In the genomic region with DNA sequence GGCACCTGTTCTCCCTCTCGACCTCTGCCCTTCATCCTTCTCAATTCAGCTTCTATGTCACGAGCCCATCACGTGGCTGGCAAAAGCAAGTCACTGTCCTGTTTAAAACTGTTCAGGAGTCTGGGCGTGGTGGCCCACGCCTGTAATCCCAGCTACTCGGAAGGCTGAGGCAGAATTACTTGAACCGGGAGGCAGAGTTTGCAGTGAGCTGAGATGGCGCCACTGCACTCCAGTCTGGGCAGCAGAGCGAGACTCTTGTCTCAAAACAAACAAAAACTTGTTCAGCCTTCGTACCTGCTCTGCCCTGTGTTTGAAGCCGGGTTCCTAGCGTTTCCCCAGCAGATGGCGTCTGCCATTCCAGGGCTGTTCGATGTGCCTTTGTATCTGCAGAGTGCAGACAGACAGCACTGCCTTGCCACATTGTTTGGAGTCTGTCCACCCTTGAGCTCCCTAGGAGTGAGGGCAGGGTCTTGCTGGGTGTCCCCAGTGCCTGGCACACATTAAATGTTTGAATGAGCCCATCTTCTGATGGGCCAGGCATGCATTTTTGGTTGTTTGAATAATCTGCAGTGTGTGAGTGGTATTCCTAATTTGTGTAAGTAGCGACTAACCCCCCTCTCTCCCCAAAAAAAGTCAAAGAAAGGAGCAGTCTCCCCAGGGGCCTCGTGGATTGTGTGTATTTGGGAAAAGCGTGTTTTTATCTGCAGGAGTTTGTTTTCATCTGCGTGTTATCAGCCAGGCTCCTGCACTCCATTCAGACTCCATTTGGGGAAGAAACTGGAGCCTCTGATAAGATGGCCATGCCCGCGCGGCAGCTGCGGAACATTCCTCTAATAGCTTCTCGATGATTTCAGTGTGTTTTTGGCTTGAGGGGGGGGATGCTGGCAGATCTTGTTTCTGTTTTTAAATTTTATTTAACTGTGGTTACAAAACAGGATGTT, we compare ENCODE assay signal across 8 cellular contexts.
A peak's percentile ranks its signal among the peaks of the same experiment; 100 is the strongest.
DNase-seq lines count a peak whose midpoint lies in the region; ATAC-seq and TF ChIP-seq lines count a peak whose summit lies in the region.

No MANE protein-coding gene starts in this region.

- no peak overlapping the region for H4K12ac ChIP-seq in trophoblast cell (ENCODE audit: low read depth, low read length)

- H3K79me1 ChIP-seq in trophoblast cell (ENCODE audit: low read length) = no peaks in the 10 kb centered on the region

- no peak overlapping the region for H2AFZ ChIP-seq in Karpas-422 (ENCODE audit: low read length)
- H2AFZ ChIP-seq in trophoblast cell (ENCODE audit: insufficient read depth, low read length, poor library complexity) = no peak overlapping the region

- no peaks in the 10 kb centered on the region for H3K9me2 ChIP-seq in Karpas-422 (replicated peaks; ENCODE audit: insufficient read depth, low read length)

- no peak overlapping the region for H3K27ac ChIP-seq in Karpas-422 (ENCODE audit: low read length)
- H3K27ac ChIP-seq in trophoblast cell (ENCODE audit: low read depth, low read length) = peak overlapping the region; percentile 18

- peak overlapping the region; percentile 0 for H2BK5ac ChIP-seq in trophoblast cell (ENCODE audit: low read depth, low read length, poor library complexity)

- H3K4ac ChIP-seq in trophoblast cell (ENCODE audit: low read depth, low read length) = no peak overlapping the region

- no peak overlapping the region for H3K18ac ChIP-seq in trophoblast cell (ENCODE audit: low read length)

- H4K8ac ChIP-seq in trophoblast cell (ENCODE audit: low read depth, low read length) = no peak overlapping the region

- no peaks in the 10 kb centered on the region for H3K36me3 ChIP-seq in Karpas-422 (ENCODE audit: insufficient read depth, low read length)
- H3K36me3 ChIP-seq in trophoblast cell (ENCODE audit: control insufficient read depth in 1 of 2, insufficient read depth in 2 of 2, low read length in 2 of 2) = peaks cover 23 to 28% of the 10 kb centered on the region in 2 experiments
- no peaks in the 10 kb centered on the region for H3K36me3 ChIP-seq in MG63

- H4K20me1 ChIP-seq in Karpas-422 (ENCODE audit: insufficient read depth, low read depth, low read length) = 0 out of 2 replicates have a peak, but pooled peaks cover 3% of the 10 kb centered on the region

- TF ChIP-seq CTCF in fibroblast of villous mesenchyme (IDR thresholded peaks at IDR 0.05; ENCODE audit: insufficient read depth, low read depth, low read length) = peak; percentile 61

- peaks cover 35% of the 10 kb centered on the region for H3K79me2 ChIP-seq in Karpas-422 (ENCODE audit: low read length)
- peaks cover 3% of the 10 kb centered on the region for H3K79me2 ChIP-seq in trophoblast cell (ENCODE audit: control insufficient read depth, insufficient read depth, low read length, poor library complexity)

- H3K4me1 ChIP-seq in Karpas-422 (ENCODE audit: low read length) = no peaks in the 10 kb centered on the region
- H3K4me1 ChIP-seq in trophoblast cell (ENCODE audit: control insufficient read depth in 1 of 2, insufficient read depth in 2 of 2, low read length in 2 of 2) = peaks cover 23 to 24% of the 10 kb centered on the region in 2 experiments

- H3K4me2 ChIP-seq in Karpas-422 (ENCODE audit: low read depth, low read length, poor library complexity, severe bottlenecking) = no peak overlapping the region
- H3K4me2 ChIP-seq in trophoblast cell (ENCODE audit: low read length) = peak overlapping the region; percentile 29

- no peak overlapping the region for H3K14ac ChIP-seq in trophoblast cell (ENCODE audit: low read length)

- ATAC-seq in HG03342 (IDR thresholded peaks at IDR 0.05; ENCODE audit: unreplicated experiment) = no peak

- H3K9ac ChIP-seq in Karpas-422 (ENCODE audit: low read length) = no peak overlapping the region
- no peak overlapping the region for H3K9ac ChIP-seq in trophoblast cell (ENCODE audit: low read length)

- no peak overlapping the region for H2BK120ac ChIP-seq in trophoblast cell (ENCODE audit: insufficient read depth, low read length, poor library complexity)

- H2BK12ac ChIP-seq in trophoblast cell (ENCODE audit: low read length) = no peak overlapping the region

- no CpG with 5 or more reads among the region's 23 CpGs for WGBS in trophoblast cell (ENCODE audit: extremely low coverage, insufficient coverage, insufficient read length)

- H2AK5ac ChIP-seq in trophoblast cell (ENCODE audit: low read length) = no peak overlapping the region

- H3K27me3 ChIP-seq in Karpas-422 (ENCODE audit: low read length) = no peaks in the 10 kb centered on the region
- H3K27me3 ChIP-seq in trophoblast cell (ENCODE audit: insufficient read depth, low read length) = no peaks in the 10 kb centered on the region
- H3K27me3 ChIP-seq in MG63 = no peaks in the 10 kb centered on the region

- no peaks in the 10 kb centered on the region for H3K9me3 ChIP-seq in Karpas-422 (ENCODE audit: low read length)
- H3K9me3 ChIP-seq in trophoblast cell (ENCODE audit: insufficient read depth, low read depth, low read length) = no peaks in the 10 kb centered on the region
- H3K9me3 ChIP-seq in MG63 = no peaks in the 10 kb centered on the region

- no peak overlapping the region for H4K91ac ChIP-seq in trophoblast cell (ENCODE audit: low read depth, low read length)

- H3K23ac ChIP-seq in trophoblast cell (ENCODE audit: low read length) = no peak overlapping the region

- peak; percentile 12 for DNase-seq in NCI-H1436 (lab: John Stamatoyannopoulos, UW)
- no peak for DNase-seq in NCI-H1436 treated with DMSO at 0.1 percent for 48 hours (lab: John Stamatoyannopoulos, UW)
- peak; percentile 56 for DNase-seq in Karpas-422
- DNase-seq in T1000 (lab: John Stamatoyannopoulos, UW) = peak; percentile 13
- peak; percentile 89 for DNase-seq in fibroblast of villous mesenchyme (ENCODE audit: low read depth)
- DNase-seq in trophoblast cell = peak; percentile 77 to 87
- no peak for DNase-seq in MG63

- H3K4me3 ChIP-seq in Karpas-422 (ENCODE audit: low read length) = no peak overlapping the region
- peak overlapping the region; percentile 30 for H3K4me3 ChIP-seq in fibroblast of villous mesenchyme (ENCODE audit: low read depth, low read length)
- no peak overlapping the region for H3K4me3 ChIP-seq in trophoblast cell (ENCODE audit: low read depth, low read length)
- H3K4me3 ChIP-seq in MG63 = no peak overlapping the region

Comparison
In these comparisons a context has a peak if more than half of its experiments do, and no peak if none do; other contexts are left out.
1. DNase-seq: peak in NCI-H1436 (single experiment), Karpas-422 (single experiment), T1000 (single experiment), fibroblast of villous mesenchyme (single experiment) and trophoblast cell (2 of 2); none in NCI-H1436 treated with DMSO at 0.1 percent for 48 hours (single experiment) and MG63 (single experiment).